ENCODE assay signal across 8 cellular contexts in genomic region chr16:50806099-50807062, GRCh38.
DNase-seq lines count a peak whose midpoint lies in the region; ATAC-seq and TF ChIP-seq lines count a peak whose summit lies in the region.

No MANE protein-coding gene starts in this region.

- peak overlapping the region; percentile 74 for H3K4me2 ChIP-seq in neural cell (ENCODE audit: low read length)

- H3K79me2 ChIP-seq in neural cell (replicated peaks; ENCODE audit: insufficient read depth, low read length) = no peaks in the 10 kb centered on the region

- TF ChIP-seq RAD21 in neural cell (conservative IDR thresholded peaks at IDR 0.05) = peak; percentile 93

- no peaks in the 10 kb centered on the region for H3K36me3 ChIP-seq in neural cell (ENCODE audit: insufficient read depth, low read length)

- peak overlapping the region in 1 of 2 donors; percentile 65 for H3K27ac Mint-ChIP-seq in stimulated activated naive CD8-positive, alpha-beta T cell treated with anti-CD3 and anti-CD28 coated beads, Interleukin-15, amount 100 ng/mL, for 72 hours

- peak overlapping the region; percentile 40 for H3K27ac ChIP-seq in neural cell (ENCODE audit: low read length)

- H3F3A ChIP-seq in neural cell (ENCODE audit: insufficient read depth, low read length, poor library complexity, severe bottlenecking) = no peaks in the 10 kb centered on the region

- peak overlapping the region; percentile 56 for H3K9ac ChIP-seq in neural cell (ENCODE audit: low read length)

- ATAC-seq in stimulated activated naive CD8-positive, alpha-beta T cell treated with anti-CD3 and anti-CD28 coated beads, Interleukin-15, amount 100 ng/mL, for 72 hours = peak; percentile 97

- H3K4me1 Mint-ChIP-seq in stimulated activated naive CD8-positive, alpha-beta T cell treated with anti-CD3 and anti-CD28 coated beads, Interleukin-15, amount 100 ng/mL, for 72 hours = peaks cover 30% of the 10 kb centered on the region

- H3K9me3 Mint-ChIP-seq in stimulated activated naive CD8-positive, alpha-beta T cell treated with anti-CD3 and anti-CD28 coated beads, Interleukin-15, amount 100 ng/mL, for 72 hours = no peaks in the 10 kb centered on the region

- no peaks in the 10 kb centered on the region for H3K27me3 ChIP-seq in neural cell (ENCODE audit: insufficient read depth, low read depth, low read length)

- H3K27me3 Mint-ChIP-seq in stimulated activated naive CD8-positive, alpha-beta T cell treated with anti-CD3 and anti-CD28 coated beads, Interleukin-15, amount 100 ng/mL, for 72 hours = no peaks in the 10 kb centered on the region

- H3K4me3 Mint-ChIP-seq in stimulated activated naive CD8-positive, alpha-beta T cell treated with anti-CD3 and anti-CD28 coated beads, Interleukin-15, amount 100 ng/mL, for 72 hours = peak overlapping the region; percentile 54 to 57

- TF ChIP-seq CTCF in LNCAP (IDR thresholded peaks at IDR 0.05) = peak; percentile 97
- peak; percentile 73 for TF ChIP-seq CTCF in fibroblast of villous mesenchyme (IDR thresholded peaks at IDR 0.05; ENCODE audit: insufficient read depth, low read depth, low read length)
- TF ChIP-seq CTCF in neural cell (IDR thresholded peaks at IDR 0.05; ENCODE audit: poor library complexity, severe bottlenecking) = peak; percentile 100

- H3K9me3 ChIP-seq in neural cell (ENCODE audit: low read length) = no peaks in the 10 kb centered on the region

- no peaks in the 10 kb centered on the region for H3K9me2 ChIP-seq in neural cell (ENCODE audit: insufficient read depth, low read length)

- peak; percentile 87 for DNase-seq in EL
- DNase-seq in H4 (ENCODE audit: low spot score) = peak; percentile 87
- DNase-seq in RPMI7951 (ENCODE audit: low read depth) = peak; percentile 81
- peak; percentile 69 for DNase-seq in activated T-helper 9 cell treated with anti-CD3 and anti-CD28 coated beads, Interleukin-2, amount 50 U/mL, for 16 hours (ENCODE audit: low read depth)
- peak; percentile 93 for DNase-seq in fibroblast of villous mesenchyme (ENCODE audit: low read depth)
- DNase-seq in stimulated activated naive CD8-positive, alpha-beta T cell treated with anti-CD3 and anti-CD28 coated beads, Interleukin-15, amount 100 ng/mL, for 72 hours = peak; percentile 84 to 85

- no peak for TF ChIP-seq EP300 in neural cell (conservative IDR thresholded peaks at IDR 0.05; ENCODE audit: poor library complexity, severe bottlenecking)

- H4K20me1 ChIP-seq in neural cell (ENCODE audit: insufficient read depth) = no peaks in the 10 kb centered on the region

- peak overlapping the region; percentile 34 for H2AFZ ChIP-seq in neural cell (ENCODE audit: low read depth, low read length)

- H3K4me3 ChIP-seq in fibroblast of villous mesenchyme (ENCODE audit: low read depth, low read length) (peak overlapping the region; percentile 57), neural cell (ENCODE audit: low read length) (peak overlapping the region; percentile 64)

TF ChIP-seq in neural cell, 6 proteins besides CTCF, POLR2A, EP300 and RAD21:
- no peak for TF ChIP-seq TAF1 (IDR thresholded peaks at IDR 0.05; ENCODE audit: low read depth)
- TF ChIP-seq SMC3 (conservative IDR thresholded peaks at IDR 0.05; ENCODE audit: poor library complexity) = peak; percentile 98
- peak; percentile 49 for TF ChIP-seq MXI1 (conservative IDR thresholded peaks at IDR 0.05; ENCODE audit: poor library complexity, severe bottlenecking)
- TF ChIP-seq EZH2 (IDR thresholded peaks at IDR 0.05; ENCODE audit: borderline replicate concordance, insufficient read depth, low read length, poor library complexity, severe bottlenecking) = no peak
- TF ChIP-seq REST (IDR thresholded peaks at IDR 0.05; ENCODE audit: borderline replicate concordance) = no peak
- TF ChIP-seq POLR2AphosphoS5 (IDR thresholded peaks at IDR 0.05) = no peak

Comparison
In these comparisons a context has a peak if more than half of its experiments do, and no peak if none do; other contexts are left out.
1. Peak in every context shown above with its lines: DNase-seq, ATAC-seq, H3K4me3 ChIP-seq and H3K27ac ChIP-seq.